Comparison of ENCODE assay signal across 18 cellular contexts in genomic region chr9:13331320-13331719, GRCh38. TPM values are rescaled to one million over a fixed set of nuclear protein-coding genes. Genes with fewer than 3 reads are reported as not detected.
"Had no signal": no experiment of that assay in that cellular context is flagged by ENCODE, and none has a peak within 500 bp of the region (broad histone marks: within the 10 kb centered on the region; RNA-seq: fewer than 3 reads in every experiment).

No MANE protein-coding gene starts in this region.

- DNase-seq: KBM-7, MV-4-11, NCI-H1048, NCI-H1105, NCI-H1417, NCI-H1436 treated with DMSO at 0.1 percent for 48 hours, NCI-H1694, NCI-H187 treated with DMSO at 0.1 percent for 48 hours, NCI-H2029 treated with DMSO at 0.1 percent for 48 hours, NCI-H2171 treated with DMSO at 0.1 percent for 48 hours, NCI-H524, NCI-H526 treated with DMSO at 0.1 percent for 48 hours, NCI-H748 treated with DMSO at 0.1 percent for 48 hours, RPMI8226, SHP77 had no signal

- FAIRE-seq: RCC 7860 had no signal

- H3K9me3 ChIP-seq: SK-N-SH had no signal

RNA-seq across cellular contexts. Expression of gene MPDZ, which starts 51.8 kb away (rescaled TPM):
- total RNA-seq: HT-29 had no signal
